In genomic region chr20:40757087-40757486, GRCh38 we compare ENCODE assay signal across 15 cellular contexts.
DNase-seq lines count a peak whose midpoint lies in the region; ATAC-seq and TF ChIP-seq lines count a peak whose summit lies in the region.
"Had no signal": no experiment of that assay in that cellular context is flagged by ENCODE, and none has a peak within 500 bp of the region (broad histone marks: within the 10 kb centered on the region; RNA-seq: fewer than 3 reads in every experiment).

No MANE protein-coding gene starts in this region.

- H3K4me3 ChIP-seq in OCI-LY7 (ENCODE audit: low read depth, low read length, poor library complexity, severe bottlenecking) (no peak overlapping the region), coronary artery (no peak overlapping the region)
- H3K4me3 ChIP-seq: cardiac muscle cell had no signal

- H3K79me2 ChIP-seq in OCI-LY7 (ENCODE audit: insufficient read depth, low read depth, low read length), result no peaks in the 10 kb centered on the region

- no peak overlapping the region for H3K4me3 Mint-ChIP-seq in activated naive CD4-positive, alpha-beta T cell treated with anti-CD3 and anti-CD28 coated beads, Interleukin-2, amount 10 ng/mL, durations not matched to agents 7 days and 5 days
- H3K4me3 Mint-ChIP-seq in stimulated activated effector memory CD8-positive, alpha-beta T cell treated with anti-CD3 and anti-CD28 coated beads, Interleukin-12 subunit alpha, Interleukin-12 subunit beta, amount 100 ng/mL, for 72 hours, result no peak overlapping the region
- H3K4me3 Mint-ChIP-seq: neural crest cell had no signal

- H3K27ac Mint-ChIP-seq in activated naive CD4-positive, alpha-beta T cell treated with anti-CD3 and anti-CD28 coated beads, Interleukin-2, amount 10 ng/mL, durations not matched to agents 7 days and 5 days, result peak overlapping the region; percentile 57
- H3K27ac Mint-ChIP-seq in stimulated activated effector memory CD8-positive, alpha-beta T cell treated with anti-CD3 and anti-CD28 coated beads, Interleukin-12 subunit alpha, Interleukin-12 subunit beta, amount 100 ng/mL, for 72 hours, result peak overlapping the region; percentile 21

- H3K4me2 ChIP-seq in OCI-LY7 (ENCODE audit: low read length), result peak overlapping the region; percentile 52

- intact Hi-C loops in OCI-LY7 (cut with micrococcal nuclease; ENCODE audit: unreplicated experiment), result no loop called here

- peak; percentile 78 for ATAC-seq in stimulated activated effector memory CD8-positive, alpha-beta T cell treated with anti-CD3 and anti-CD28 coated beads, Interleukin-12 subunit alpha, Interleukin-12 subunit beta, amount 100 ng/mL, for 72 hours
- ATAC-seq in GM21576 (IDR thresholded peaks at IDR 0.05; ENCODE audit: unreplicated experiment) (no peak), HG03565 (IDR thresholded peaks at IDR 0.05; ENCODE audit: unreplicated experiment) (no peak), HG03045 (IDR thresholded peaks at IDR 0.05; ENCODE audit: unreplicated experiment) (no peak)
- ATAC-seq: sciatic nerve had no signal

- no peaks in the 10 kb centered on the region for H3K36me3 ChIP-seq in OCI-LY7 (ENCODE audit: insufficient read depth, low read length)
- H3K36me3 ChIP-seq: cardiac muscle cell had no signal

- DNase-seq in activated naive CD4-positive, alpha-beta T cell treated with anti-CD3 and anti-CD28 coated beads, Interleukin-2, amount 10 ng/mL, durations not matched to agents 7 days and 5 days, result no peak
- DNase-seq in activated naive CD4-positive, alpha-beta T cell treated with Interleukin-2 at 50 U/mL for 16 hours, result no peak
- peak; percentile 43 for DNase-seq in OCI-LY7 (ENCODE audit: low spot score)
- DNase-seq in coronary artery (ENCODE audit: low spot score), result peak; percentile 14
- DNase-seq in stimulated activated effector memory CD8-positive, alpha-beta T cell treated with anti-CD3 and anti-CD28 coated beads, Interleukin-12 subunit alpha, Interleukin-12 subunit beta, amount 100 ng/mL, for 72 hours (ENCODE audit: low spot score in 2 of 2), result no peak
- DNase-seq: activated effector memory CD4-positive, alpha-beta T cell treated with Interleukin-2 at 50 U/mL for 16 hours; foreskin melanocyte; stimulated activated CD4-positive, alpha-beta T cell treated with anti-CD3 and anti-CD28 coated beads, Interleukin-4, amount 100 ng/mL, for 1 hour; trophoblast cell had no signal

- peak overlapping the region; percentile 72; the same call in 1 of the 2 replicates for H2AFZ ChIP-seq in OCI-LY7 (ENCODE audit: low read length)

- H3K27ac ChIP-seq in OCI-LY7 (ENCODE audit: low read depth, low read length, poor library complexity, severe bottlenecking) (no peak overlapping the region), coronary artery (no peak overlapping the region)
- H3K27ac ChIP-seq: cardiac muscle cell had no signal

- H3K4me1 Mint-ChIP-seq in activated naive CD4-positive, alpha-beta T cell treated with anti-CD3 and anti-CD28 coated beads, Interleukin-2, amount 10 ng/mL, durations not matched to agents 7 days and 5 days, result peaks cover 23% of the 10 kb centered on the region
- H3K4me1 Mint-ChIP-seq in stimulated activated effector memory CD8-positive, alpha-beta T cell treated with anti-CD3 and anti-CD28 coated beads, Interleukin-12 subunit alpha, Interleukin-12 subunit beta, amount 100 ng/mL, for 72 hours, result peaks cover 42% of the 10 kb centered on the region
- H3K4me1 Mint-ChIP-seq: neural crest cell had no signal

- H4K20me1 ChIP-seq in OCI-LY7 (ENCODE audit: insufficient read depth, low read length), result no peaks in the 10 kb centered on the region

- H3K27me3 Mint-ChIP-seq in activated naive CD4-positive, alpha-beta T cell treated with anti-CD3 and anti-CD28 coated beads, Interleukin-2, amount 10 ng/mL, durations not matched to agents 7 days and 5 days, result peaks cover 12% of the 10 kb centered on the region

- H3K9me3 ChIP-seq in OCI-LY7 (ENCODE audit: low read length), result no peaks in the 10 kb centered on the region

- CTCF ChIA-PET in activated naive CD4-positive, alpha-beta T cell treated with anti-CD3 and anti-CD28 coated beads, Interleukin-2, amount 10 ng/mL, durations not matched to agents 7 days and 5 days (lab: Charles Lee), result no interaction called here
- CTCF ChIA-PET in OCI-LY7 (lab: Charles Lee; ENCODE audit: unreplicated experiment), result interaction anchor here (1.2 kb wide), 1 partner anchor 13 kb away, joined by 3 read pairs; no protein-coding TSS in a partner anchor

- H3K36me3 Mint-ChIP-seq in activated naive CD4-positive, alpha-beta T cell treated with anti-CD3 and anti-CD28 coated beads, Interleukin-2, amount 10 ng/mL, durations not matched to agents 7 days and 5 days, result no peaks in the 10 kb centered on the region
- H3K36me3 Mint-ChIP-seq in stimulated activated effector memory CD8-positive, alpha-beta T cell treated with anti-CD3 and anti-CD28 coated beads, Interleukin-12 subunit alpha, Interleukin-12 subunit beta, amount 100 ng/mL, for 72 hours, result no peaks in the 10 kb centered on the region

- no peaks in the 10 kb centered on the region for H3K9me2 ChIP-seq in OCI-LY7 (ENCODE audit: insufficient read depth, low read length)

- peaks cover 35% of the 10 kb centered on the region for H3K4me1 ChIP-seq in OCI-LY7 (ENCODE audit: insufficient read depth, low read length, poor library complexity, severe bottlenecking)

- POLR2A ChIA-PET in OCI-LY7 (lab: Charles Lee), result interaction anchor here (0.8 to 1.3 kb wide), 4 partner anchors 8 to 13 kb away, joined by 3 to 7 read pairs (median 3); no protein-coding TSS in a partner anchor

- no TSS peak for BruUV-seq in OCI-LY7 (replicated peaks; lab: Mats Ljungman, UMichigan)

- TF ChIP-seq CTCF in OCI-LY7 (conservative IDR thresholded peaks at IDR 0.05; ENCODE audit: low read length) (peak; percentile 18; the same call in 1 of the 2 replicates), coronary artery (IDR thresholded peaks at IDR 0.05) (no peak)

- no peaks in the 10 kb centered on the region for H3K9me3 Mint-ChIP-seq in activated naive CD4-positive, alpha-beta T cell treated with anti-CD3 and anti-CD28 coated beads, Interleukin-2, amount 10 ng/mL, durations not matched to agents 7 days and 5 days
- H3K9me3 Mint-ChIP-seq in stimulated activated effector memory CD8-positive, alpha-beta T cell treated with anti-CD3 and anti-CD28 coated beads, Interleukin-12 subunit alpha, Interleukin-12 subunit beta, amount 100 ng/mL, for 72 hours, result no peaks in the 10 kb centered on the region
- H3K9me3 Mint-ChIP-seq: neural crest cell had no signal

Comparison
In these comparisons a context has a peak if more than half of its experiments do, and no peak if none do; other contexts are left out.
1. DNase-seq: peak in OCI-LY7 (single experiment) and coronary artery (single experiment); none in activated naive CD4-positive, alpha-beta T cell treated with anti-CD3 and anti-CD28 coated beads, Interleukin-2, amount 10 ng/mL, durations not matched to agents 7 days and 5 days (single experiment), activated naive CD4-positive, alpha-beta T cell treated with Interleukin-2 at 50 U/mL for 16 hours (single experiment) and stimulated activated effector memory CD8-positive, alpha-beta T cell treated with anti-CD3 and anti-CD28 coated beads, Interleukin-12 subunit alpha, Interleukin-12 subunit beta, amount 100 ng/mL, for 72 hours (0 of 2).